ENCODE assay signal across 14 cellular contexts in genomic region chr16:1290032-1290431, GRCh38. TPM values are rescaled to one million over a fixed set of nuclear protein-coding genes. Genes with fewer than 3 reads are reported as not detected.
DNase-seq lines count a peak whose midpoint lies in the region; ATAC-seq, FAIRE-seq and TF ChIP-seq lines count a peak whose summit lies in the region.
"Had no signal": no experiment of that assay in that cellular context is flagged by ENCODE, and none has a peak within 500 bp of the region (broad histone marks: within the 10 kb centered on the region; RNA-seq: fewer than 3 reads in every experiment).

No MANE protein-coding gene starts in this region.

- DNase-seq in ELF-1 (ENCODE audit: low read depth, low spot score) (peak; percentile 47), kidney (peak; percentile 72), globus pallidus (ENCODE audit: low spot score) (no peak), DMS153 (lab: John Stamatoyannopoulos, UW) (no peak)
- DNase-seq in activated CD4-positive, alpha-beta memory T cell treated with anti-CD3 and anti-CD28 coated beads for 36 hours: no peak
- DNase-seq: activated CD4-positive, alpha-beta T cell treated with anti-CD3 and anti-CD28 coated beads for 36 hours; activated naive CD8-positive, alpha-beta T cell treated with anti-CD3 and anti-CD28 coated beads, Interleukin-2, amount 10 ng/mL, durations not matched to agents 7 days and 5 days; central memory CD4-positive, alpha-beta T cell; kidney glomerular epithelial cell; NCI-H82; small intestine had no signal

- H3K4me1 Mint-ChIP-seq in activated CD4-positive, alpha-beta memory T cell treated with anti-CD3 and anti-CD28 coated beads for 36 hours (ENCODE audit: low read depth): no peaks in the 10 kb centered on the region
- H3K4me1 Mint-ChIP-seq: activated CD4-positive, alpha-beta T cell treated with anti-CD3 and anti-CD28 coated beads for 36 hours; activated naive CD8-positive, alpha-beta T cell treated with anti-CD3 and anti-CD28 coated beads, Interleukin-2, amount 10 ng/mL, durations not matched to agents 7 days and 5 days had no signal

- H3K36me3 ChIP-seq in kidney (ENCODE audit: control insufficient read depth in 1 of 2, insufficient read depth in 2 of 2, low read length in 2 of 2): no peaks in the 10 kb centered on the region

- peaks cover 0 to 4% of the 10 kb centered on the region in 2 donors for H3K4me1 ChIP-seq in kidney (ENCODE audit: control insufficient read depth in 1 of 2, insufficient read depth in 1 of 2, low read depth in 1 of 2, low read length in 2 of 2)

- no peaks in the 10 kb centered on the region for H3K9me3 ChIP-seq in kidney (ENCODE audit: control insufficient read depth in 1 of 2, low read length in 2 of 2)

- peaks cover 39% of the 10 kb centered on the region for H3K27me3 Mint-ChIP-seq in activated CD4-positive, alpha-beta memory T cell treated with anti-CD3 and anti-CD28 coated beads for 36 hours

- no peak overlapping the region for H3K4me3 ChIP-seq in kidney (ENCODE audit: low read length in 2 of 2)

- intact Hi-C loops in kidney (cut with DNase I): no loop called here
- intact Hi-C loops in activated CD4-positive, alpha-beta memory T cell treated with anti-CD3 and anti-CD28 coated beads for 36 hours (cut with micrococcal nuclease): no loop called here

- CTCF ChIA-PET in activated CD4-positive, alpha-beta memory T cell treated with anti-CD3 and anti-CD28 coated beads for 36 hours (lab: Charles Lee): interaction anchor here (1.5 kb wide), 1 partner anchor 11 kb away, joined by 7 read pairs; no protein-coding TSS in a partner anchor

- no peaks in the 10 kb centered on the region for H3K36me3 Mint-ChIP-seq in activated CD4-positive, alpha-beta memory T cell treated with anti-CD3 and anti-CD28 coated beads for 36 hours
- H3K36me3 Mint-ChIP-seq: activated naive CD8-positive, alpha-beta T cell treated with anti-CD3 and anti-CD28 coated beads, Interleukin-2, amount 10 ng/mL, durations not matched to agents 7 days and 5 days had no signal

- no peak overlapping the region for H3K27ac Mint-ChIP-seq in activated CD4-positive, alpha-beta memory T cell treated with anti-CD3 and anti-CD28 coated beads for 36 hours
- H3K27ac Mint-ChIP-seq: activated CD4-positive, alpha-beta T cell treated with anti-CD3 and anti-CD28 coated beads for 36 hours; activated naive CD8-positive, alpha-beta T cell treated with anti-CD3 and anti-CD28 coated beads, Interleukin-2, amount 10 ng/mL, durations not matched to agents 7 days and 5 days had no signal

- POLR2A ChIA-PET in activated CD4-positive, alpha-beta memory T cell treated with anti-CD3 and anti-CD28 coated beads for 36 hours (lab: Charles Lee): no interaction called here

- no peak for FAIRE-seq in kidney (lab: Jason Lieb, UNC)
- FAIRE-seq: small intestine had no signal

- peak; percentile 11; the same call in 2 of the 3 replicates for ATAC-seq in SK-N-SH treated with all-trans-retinoic acid at 6 μM for 48 hours
- ATAC-seq: activated CD4-positive, alpha-beta T cell treated with anti-CD3 and anti-CD28 coated beads for 36 hours had no signal

- no peak overlapping the region for H3K27ac ChIP-seq in kidney (ENCODE audit: low read depth in 2 of 2, low read length in 2 of 2)

- no peaks in the 10 kb centered on the region for H3K9me3 Mint-ChIP-seq in activated CD4-positive, alpha-beta memory T cell treated with anti-CD3 and anti-CD28 coated beads for 36 hours
- H3K9me3 Mint-ChIP-seq: activated naive CD8-positive, alpha-beta T cell treated with anti-CD3 and anti-CD28 coated beads, Interleukin-2, amount 10 ng/mL, durations not matched to agents 7 days and 5 days had no signal

- no peak overlapping the region for H3K9ac ChIP-seq in kidney (ENCODE audit: low read length in 2 of 2)

- H3K4me3 Mint-ChIP-seq in activated CD4-positive, alpha-beta memory T cell treated with anti-CD3 and anti-CD28 coated beads for 36 hours: no peak overlapping the region
- H3K4me3 Mint-ChIP-seq: activated CD4-positive, alpha-beta T cell treated with anti-CD3 and anti-CD28 coated beads for 36 hours; activated naive CD8-positive, alpha-beta T cell treated with anti-CD3 and anti-CD28 coated beads, Interleukin-2, amount 10 ng/mL, durations not matched to agents 7 days and 5 days had no signal

- TF ChIP-seq CTCF in kidney (IDR thresholded peaks at IDR 0.05; ENCODE audit: borderline replicate concordance, extremely low read depth, insufficient read depth): no peak

TF ChIP-seq in SK-N-SH treated with all-trans-retinoic acid at 6 μM for 48 hours, 23 proteins besides CTCF, POLR2A, EP300 and RAD21 (continues in another document):
- TF ChIP-seq ZNF8 (CRISPR knock-in tag; IDR thresholded peaks at IDR 0.05) (no peak), ZNF565 (CRISPR knock-in tag; conservative IDR thresholded peaks at IDR 0.05; ENCODE audit: low read depth) (no peak), OSR1 (CRISPR knock-in tag; IDR thresholded peaks at IDR 0.05) (no peak), TSHZ2 (CRISPR knock-in tag; IDR thresholded peaks at IDR 0.05) (no peak), ARNTL (CRISPR knock-in tag; IDR thresholded peaks at IDR 0.05; ENCODE audit: borderline replicate concordance, low read depth) (no peak), BACH2 (CRISPR knock-in tag; IDR thresholded peaks at IDR 0.05; ENCODE audit: borderline replicate concordance) (no peak), ESRRG (CRISPR knock-in tag; IDR thresholded peaks at IDR 0.05) (no peak), TCF4 (CRISPR knock-in tag; IDR thresholded peaks at IDR 0.05; ENCODE audit: borderline replicate concordance) (no peak), SNAI2 (CRISPR knock-in tag; IDR thresholded peaks at IDR 0.05) (no peak), PPARA (CRISPR knock-in tag; IDR thresholded peaks at IDR 0.05; ENCODE audit: borderline replicate concordance) (no peak)
- TF ChIP-seq, protein P1, sequence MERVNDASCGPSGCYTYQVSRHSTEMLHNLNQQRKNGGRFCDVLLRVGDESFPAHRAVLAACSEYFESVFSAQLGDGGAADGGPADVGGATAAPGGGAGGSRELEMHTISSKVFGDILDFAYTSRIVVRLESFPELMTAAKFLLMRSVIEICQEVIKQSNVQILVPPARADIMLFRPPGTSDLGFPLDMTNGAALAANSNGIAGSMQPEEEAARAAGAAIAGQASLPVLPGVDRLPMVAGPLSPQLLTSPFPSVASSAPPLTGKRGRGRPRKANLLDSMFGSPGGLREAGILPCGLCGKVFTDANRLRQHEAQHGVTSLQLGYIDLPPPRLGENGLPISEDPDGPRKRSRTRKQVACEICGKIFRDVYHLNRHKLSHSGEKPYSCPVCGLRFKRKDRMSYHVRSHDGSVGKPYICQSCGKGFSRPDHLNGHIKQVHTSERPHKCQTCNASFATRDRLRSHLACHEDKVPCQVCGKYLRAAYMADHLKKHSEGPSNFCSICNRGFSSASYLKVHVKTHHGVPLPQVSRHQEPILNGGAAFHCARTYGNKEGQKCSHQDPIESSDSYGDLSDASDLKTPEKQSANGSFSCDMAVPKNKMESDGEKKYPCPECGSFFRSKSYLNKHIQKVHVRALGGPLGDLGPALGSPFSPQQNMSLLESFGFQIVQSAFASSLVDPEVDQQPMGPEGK (CRISPR knock-in tag; IDR thresholded peaks at IDR 0.05; ENCODE audit: borderline replicate concordance): no peak

RNA-seq across cellular contexts. Expression of gene UBE2I, which starts 19.4 kb away (rescaled TPM):
- 97.1 TPM for total RNA-seq in kidney
- polyA plus RNA-seq in kidney (ENCODE audit: insufficient read depth, low read depth, low replicate concordance): 62.2 TPM
- 100 to 1,000 TPM; 248 to 249 TPM for total RNA-seq in activated CD4-positive, alpha-beta memory T cell treated with anti-CD3 and anti-CD28 coated beads for 36 hours

RNA-seq across cellular contexts. Expression of gene TPSD1, which starts 34.2 kb away (rescaled TPM):
- total RNA-seq in kidney: 7.9 TPM
- not detected for polyA plus RNA-seq in kidney (ENCODE audit: insufficient read depth, low read depth, low replicate concordance)
- total RNA-seq in activated CD4-positive, alpha-beta memory T cell treated with anti-CD3 and anti-CD28 coated beads for 36 hours: not detected
- total RNA-seq: activated CD4-positive, alpha-beta T cell treated with anti-CD3 and anti-CD28 coated beads for 36 hours; activated naive CD8-positive, alpha-beta T cell treated with anti-CD3 and anti-CD28 coated beads, Interleukin-2, amount 10 ng/mL, durations not matched to agents 7 days and 5 days; M059J; osteocyte had no signal

RNA-seq across cellular contexts. Expression of gene BAIAP3, which starts 43.4 kb away (rescaled TPM):
- total RNA-seq in kidney: 8.0 TPM
- 8.2 TPM for polyA plus RNA-seq in kidney (ENCODE audit: insufficient read depth, low read depth, low replicate concordance)
- total RNA-seq in activated CD4-positive, alpha-beta memory T cell treated with anti-CD3 and anti-CD28 coated beads for 36 hours: under 1 TPM; 0.17 to 0.31 TPM

RNA-seq across cellular contexts. Expression of gene TPSAB1, which starts 49.5 kb away (rescaled TPM):
- 156 TPM for total RNA-seq in kidney
- 1.6 TPM for polyA plus RNA-seq in kidney (ENCODE audit: insufficient read depth, low read depth, low replicate concordance)
- not detected for total RNA-seq in activated CD4-positive, alpha-beta memory T cell treated with anti-CD3 and anti-CD28 coated beads for 36 hours
- total RNA-seq: activated CD4-positive, alpha-beta T cell treated with anti-CD3 and anti-CD28 coated beads for 36 hours; activated naive CD8-positive, alpha-beta T cell treated with anti-CD3 and anti-CD28 coated beads, Interleukin-2, amount 10 ng/mL, durations not matched to agents 7 days and 5 days; M059J; osteocyte had no signal

Comparison
In these comparisons a context has a peak if more than half of its experiments do, and no peak if none do; other contexts are left out.
1. DNase-seq: peak in ELF-1 (single experiment) and kidney (single experiment); none in globus pallidus (single experiment), DMS153 (single experiment) and activated CD4-positive, alpha-beta memory T cell treated with anti-CD3 and anti-CD28 coated beads for 36 hours (single experiment).